ENCODE assay signal across 9 cellular contexts in the genomic region with DNA sequence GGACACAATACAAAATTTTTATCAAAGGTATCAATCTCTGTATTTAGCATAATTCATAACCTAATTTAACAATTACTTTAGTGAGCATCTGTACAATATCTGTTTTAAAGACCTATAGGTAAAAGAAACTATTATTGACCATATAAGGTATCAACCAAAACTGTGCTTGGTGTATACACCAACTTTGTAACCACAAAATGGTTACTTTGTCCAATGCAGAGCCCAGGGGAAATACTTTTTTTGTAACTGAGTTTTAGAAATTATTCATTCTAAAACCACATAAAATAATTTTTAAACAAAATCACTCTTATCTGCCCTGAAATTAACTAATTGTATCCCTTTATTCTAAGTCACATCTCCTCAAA. TPM values are rescaled to one million over a fixed set of nuclear protein-coding genes. Genes with fewer than 3 reads are reported as not detected.
A peak's percentile ranks its signal among the peaks of the same experiment; 100 is the strongest.
DNase-seq lines count a peak whose midpoint lies in the region; ATAC-seq and TF ChIP-seq lines count a peak whose summit lies in the region.
"Had no signal": no experiment of that assay in that cellular context is flagged by ENCODE, and none has a peak within 500 bp of the region (broad histone marks: within the 10 kb centered on the region; RNA-seq: fewer than 3 reads in every experiment).

No MANE protein-coding gene starts in this region.

- peaks cover 35 to 59% of the 10 kb centered on the region in 2 donors for H3K27me3 Mint-ChIP-seq in T-cell
- H3K27me3 Mint-ChIP-seq in endothelial cell (ENCODE audit: unreplicated experiment), result peaks cover 6% of the 10 kb centered on the region

- no peaks in the 10 kb centered on the region for H3K36me3 ChIP-seq in thyroid gland

- peaks cover 31 to 40% (median 36%) of the 10 kb centered on the region in 3 donors for H3K4me1 Mint-ChIP-seq in T-cell
- peaks cover 26% of the 10 kb centered on the region for H3K4me1 Mint-ChIP-seq in endothelial cell (ENCODE audit: unreplicated experiment)

- peak overlapping the region; percentile 58 to 93 (median 58) for H3K27ac ChIP-seq in thyroid gland

- H3K4me3 Mint-ChIP-seq in T-cell, result peak overlapping the region in 2 of 3 donors; percentile 9 to 86
- no peak overlapping the region for H3K4me3 Mint-ChIP-seq in endothelial cell (ENCODE audit: unreplicated experiment)

- H3K27me3 ChIP-seq in thyroid gland, result no peaks in the 10 kb centered on the region

- no peak for TF ChIP-seq POLR2A in thyroid gland (IDR thresholded peaks at IDR 0.05)

- CTCF ChIA-PET in T-cell (lab: Charles Lee), result no interaction called here

- ATAC-seq in GM19351 (IDR thresholded peaks at IDR 0.05; ENCODE audit: unreplicated experiment), result peak; percentile 37
- peak; percentile 35 for ATAC-seq in HG02852 (IDR thresholded peaks at IDR 0.05; ENCODE audit: unreplicated experiment)
- no peak for ATAC-seq in T-cell (replicated peaks in 1 of 4)
- no peak for ATAC-seq in left colon
- ATAC-seq: Panc1 had no signal

- no peaks in the 10 kb centered on the region for H3K9me3 ChIP-seq in thyroid gland

- H3K9me3 Mint-ChIP-seq in T-cell (no peaks in the 10 kb centered on the region), endothelial cell (ENCODE audit: unreplicated experiment) (no peaks in the 10 kb centered on the region)

- no peak for DNase-seq in T-cell
- DNase-seq in thyroid gland, result no peak
- no peak for DNase-seq in left colon
- no peak for DNase-seq in endothelial cell (ENCODE audit: low spot score)
- no peak for DNase-seq in stimulated activated CD8-positive, alpha-beta memory T cell treated with anti-CD3 and anti-CD28 coated beads, Interleukin-4, amount 100 ng/mL, for 48 hours
- DNase-seq: HCEC 1CT had no signal

- H3K27ac Mint-ChIP-seq in T-cell (no peak overlapping the region), endothelial cell (ENCODE audit: unreplicated experiment) (no peak overlapping the region)

- H3K36me3 Mint-ChIP-seq in T-cell (no peaks in the 10 kb centered on the region), endothelial cell (ENCODE audit: low read depth, unreplicated experiment) (no peaks in the 10 kb centered on the region)

- POLR2A ChIA-PET in T-cell (lab: Charles Lee), result no interaction called here

- intact Hi-C loops in thyroid gland (cut with DNase I) (no loop called here), left colon (cut with DNase I, micrococcal nuclease) (no loop called here)

- H3K4me3 ChIP-seq in thyroid gland (replicated peaks in 1 of 3), result no peak overlapping the region

- peaks cover 8 to 20% of the 10 kb centered on the region in 2 donors for H3K4me1 ChIP-seq in thyroid gland

- TF ChIP-seq CTCF in thyroid gland (IDR thresholded peaks at IDR 0.05), result no peak
- no peak for TF ChIP-seq CTCF in endothelial cell (IDR thresholded peaks at IDR 0.05; ENCODE audit: unreplicated experiment)

RNA-seq across cellular contexts. Expression of a gene that starts 5.0 kb away (rescaled TPM):
- total RNA-seq in T-cell (under 1 TPM in 4 of 5 donors, not detected in 1; 0.09 to 0.20 (median 0.13) TPM), thyroid gland (10 to 100 TPM in 1 of 4 donors, 1 to 10 TPM in 3; 5.2 to 10.6 (median 7.8) TPM), left colon (1 to 10 TPM; 1.4 to 2.1 TPM), endothelial cell (ENCODE audit: unreplicated experiment) (1.6 TPM)

Comparison
In these comparisons a context has a peak if more than half of its experiments do, and no peak if none do; other contexts are left out.
1. ATAC-seq: peak in GM19351 (single experiment) and HG02852 (single experiment); none in T-cell (0 of 4) and left colon (single experiment).